In genomic region chr15:70272565-70273355, GRCh38 we compare ENCODE assay signal across 20 cellular contexts.
DNase-seq lines count a peak whose midpoint lies in the region; ATAC-seq and TF ChIP-seq lines count a peak whose summit lies in the region.
"Had no signal": no experiment of that assay in that cellular context is flagged by ENCODE, and none has a peak within 500 bp of the region (broad histone marks: within the 10 kb centered on the region; RNA-seq: fewer than 3 reads in every experiment).

No MANE protein-coding gene starts in this region.

- no peak overlapping the region for H2BK12ac ChIP-seq in mesenchymal stem cell (ENCODE audit: low read length in 2 of 2)

- H4K8ac ChIP-seq in mesenchymal stem cell (ENCODE audit: low read length) = no peak overlapping the region

- TF ChIP-seq CTCF in GM23338 (conservative IDR thresholded peaks at IDR 0.05; ENCODE audit: low read depth in 2 of 2) (no peak), spleen (IDR thresholded peaks at IDR 0.05 in 8 of 11, conservative IDR thresholded peaks at IDR 0.05 in 3 of 11) (no peak)

- no peak for ATAC-seq in GM23338

- H3K9me3 Mint-ChIP-seq in GM23338 = no peaks in the 10 kb centered on the region; the same call in 2 of the 3 replicates
- H3K9me3 Mint-ChIP-seq: HFFc6 had no signal

- 88% methylated on average over 10 of the region's 10 CpGs for WGBS in mesenchymal stem cell
- 93 to 97% (median 94%) methylated on average over 10 of the region's 10 CpGs for WGBS in spleen, 5 donors

- H3K36me3 ChIP-seq in GM23338 (ENCODE audit: insufficient read depth) (no peaks in the 10 kb centered on the region), mesenchymal stem cell (ENCODE audit: control insufficient read depth in 1 of 2, insufficient read depth in 2 of 2, low read depth in 1 of 2, low read length in 2 of 2) (no peaks in the 10 kb centered on the region), spleen (no peaks in the 10 kb centered on the region), Karpas-422 (ENCODE audit: insufficient read depth, low read length) (no peaks in the 10 kb centered on the region)
- H3K36me3 ChIP-seq: Peyer's patch had no signal

- no peak overlapping the region for H2BK120ac ChIP-seq in mesenchymal stem cell (ENCODE audit: low read depth, low read length)

- TF ChIP-seq POLR2A in spleen (IDR thresholded peaks at IDR 0.05) = no peak

- H3K27me3 Mint-ChIP-seq in GM23338 (ENCODE audit: insufficient read depth, low read depth, poor library complexity) = peaks cover 8% of the 10 kb centered on the region

- peaks cover 13% of the 10 kb centered on the region for H3K4me1 Mint-ChIP-seq in GM23338

- H3K79me2 ChIP-seq in GM23338 (replicated peaks; ENCODE audit: insufficient read depth) (no peaks in the 10 kb centered on the region), Karpas-422 (ENCODE audit: low read length) (no peaks in the 10 kb centered on the region)

- H3K18ac ChIP-seq in mesenchymal stem cell (ENCODE audit: low read depth in 1 of 2, low read length in 2 of 2) = no peak overlapping the region

- no peak overlapping the region for H2BK5ac ChIP-seq in mesenchymal stem cell (ENCODE audit: low read depth, low read length, poor library complexity, severe bottlenecking)

- no peak overlapping the region for H3K4me3 Mint-ChIP-seq in GM23338
- H3K4me3 Mint-ChIP-seq: HFFc6 had no signal

- H3K4me2 ChIP-seq in GM23338 (no peak overlapping the region), mesenchymal stem cell (ENCODE audit: low read length, poor library complexity, severe bottlenecking) (no peak overlapping the region), Karpas-422 (ENCODE audit: low read depth, low read length, poor library complexity, severe bottlenecking) (no peak overlapping the region)

- no peak overlapping the region for H3K4me3 ChIP-seq in GM23338
- H3K4me3 ChIP-seq in mesenchymal stem cell (ENCODE audit: insufficient read depth in 1 of 2, low read depth in 1 of 2, low read length in 2 of 2) = no peak overlapping the region
- H3K4me3 ChIP-seq in spleen = no peak overlapping the region
- H3K4me3 ChIP-seq in Karpas-422 (ENCODE audit: low read length) = no peak overlapping the region
- H3K4me3 ChIP-seq: Peyer's patch had no signal

- no peaks in the 10 kb centered on the region; the same call in 1 of the 2 replicates for H3K9me2 ChIP-seq in GM23338 (ENCODE audit: insufficient read depth)
- no peaks in the 10 kb centered on the region for H3K9me2 ChIP-seq in Karpas-422 (replicated peaks; ENCODE audit: insufficient read depth, low read length)

- intact Hi-C loops in spleen (cut with DNase I; ENCODE audit: low total_unique reads) = no loop called here

- H3K27ac ChIP-seq in GM23338 (ENCODE audit: low read depth) = no peak overlapping the region
- no peak overlapping the region for H3K27ac ChIP-seq in mesenchymal stem cell (ENCODE audit: low read length, poor library complexity, severe bottlenecking)
- H3K27ac ChIP-seq in spleen = no peak overlapping the region
- H3K27ac ChIP-seq in Karpas-422 (ENCODE audit: low read length) = no peak overlapping the region
- H3K27ac ChIP-seq: 22Rv1, Peyer's patch had no signal

- H4K20me1 ChIP-seq in GM23338 (replicated peaks; ENCODE audit: insufficient read depth) (no peaks in the 10 kb centered on the region), Karpas-422 (ENCODE audit: insufficient read depth, low read depth, low read length) (no peaks in the 10 kb centered on the region)

- H3K4ac ChIP-seq in mesenchymal stem cell (ENCODE audit: low read depth in 1 of 2, low read length in 2 of 2) = no peak overlapping the region

- no peak overlapping the region for H4K91ac ChIP-seq in mesenchymal stem cell (ENCODE audit: low read length)

- H3K9me3 ChIP-seq in mesenchymal stem cell (ENCODE audit: control insufficient read depth, low read length) (no peaks in the 10 kb centered on the region), spleen (no peaks in the 10 kb centered on the region), Karpas-422 (ENCODE audit: low read length) (no peaks in the 10 kb centered on the region)
- H3K9me3 ChIP-seq: Peyer's patch had no signal

- H3F3A ChIP-seq in GM23338 (replicated peaks; ENCODE audit: low read depth) = no peaks in the 10 kb centered on the region

- H2AFZ ChIP-seq in GM23338 (peak overlapping the region; percentile 66; the same call in 1 of the 2 replicates), mesenchymal stem cell (ENCODE audit: low read depth, low read length) (no peak overlapping the region), Karpas-422 (ENCODE audit: low read length) (no peak overlapping the region)

- H3K79me1 ChIP-seq in mesenchymal stem cell (replicated peaks; ENCODE audit: low read length, poor library complexity, severe bottlenecking) = no peaks in the 10 kb centered on the region

- no peak overlapping the region for H3K9ac ChIP-seq in mesenchymal stem cell (ENCODE audit: low read length)
- no peak overlapping the region for H3K9ac ChIP-seq in Karpas-422 (ENCODE audit: low read length)

- no peak overlapping the region for H2AK5ac ChIP-seq in mesenchymal stem cell (ENCODE audit: low read length, severe bottlenecking)

- H3K23ac ChIP-seq in mesenchymal stem cell (ENCODE audit: low read length in 2 of 2) = no peak overlapping the region

- H2BK15ac ChIP-seq in mesenchymal stem cell (ENCODE audit: low read depth, poor library complexity, severe bottlenecking) = peak overlapping the region; percentile 77

- no peaks in the 10 kb centered on the region for H3K4me1 ChIP-seq in GM23338 (ENCODE audit: insufficient read depth)
- H3K4me1 ChIP-seq in mesenchymal stem cell (ENCODE audit: control insufficient read depth, insufficient read depth, low read depth, low read length) = peaks cover 30% of the 10 kb centered on the region
- peaks cover 17 to 42% (median 36%) of the 10 kb centered on the region in 6 donors for H3K4me1 ChIP-seq in spleen
- peaks cover 71% of the 10 kb centered on the region for H3K4me1 ChIP-seq in Karpas-422 (ENCODE audit: low read length)

- no peaks in the 10 kb centered on the region for H3K27me3 ChIP-seq in GM23338 (ENCODE audit: insufficient read depth)
- H3K27me3 ChIP-seq in mesenchymal stem cell (ENCODE audit: control insufficient read depth in 1 of 2, insufficient read depth in 1 of 2, low read length in 2 of 2) = peaks cover 7 to 24% of the 10 kb centered on the region in 2 experiments
- peaks cover 0 to 62% (median 3%) of the 10 kb centered on the region in 7 donors for H3K27me3 ChIP-seq in spleen (replicated peaks in 1 of 7)
- no peaks in the 10 kb centered on the region for H3K27me3 ChIP-seq in Karpas-422 (ENCODE audit: low read length)
- H3K27me3 ChIP-seq: Peyer's patch had no signal

- peak; percentile 40 for DNase-seq in DMS53 (lab: John Stamatoyannopoulos, UW)
- DNase-seq in DMS53 treated with DMSO at 0.1 percent for 48 hours (lab: John Stamatoyannopoulos, UW; ENCODE audit: unreplicated experiment) = no peak
- DNase-seq in GM23338 (ENCODE audit: low spot score) = no peak
- DNase-seq in mesenchymal stem cell = no peak
- DNase-seq in spleen = peak; percentile 40
- no peak for DNase-seq in Karpas-422
- DNase-seq in SHP77 (lab: John Stamatoyannopoulos, UW) = no peak
- DNase-seq in HT-29 (ENCODE audit: low spot score) = no peak
- DNase-seq: C1 segment of cervical spinal cord, DMS153, HFFc6, MM.1S, NCI-H187 treated with DMSO at 0.1 percent for 48 hours, NCI-H2171, NCI-H446 treated with DMSO at 0.1 percent for 48 hours, NCI-H748 treated with DMSO at 0.1 percent for 48 hours, Right ventricle myocardium superior, SW 1271 had no signal

- no peaks in the 10 kb centered on the region for H3K36me3 Mint-ChIP-seq in GM23338 (ENCODE audit: low read depth)

- H3K27ac Mint-ChIP-seq in GM23338 = no peak overlapping the region
- H3K27ac Mint-ChIP-seq: HFFc6 had no signal

- no peak overlapping the region for H3K14ac ChIP-seq in mesenchymal stem cell (ENCODE audit: low read length in 2 of 2)

TF ChIP-seq in GM23338, 12 proteins besides CTCF, POLR2A, EP300 and RAD21 (continues in another document):
- TF ChIP-seq EZH2phosphoT487 (IDR thresholded peaks at IDR 0.05; ENCODE audit: unreplicated experiment) = no peak
- TF ChIP-seq POLR2AphosphoS5 (IDR thresholded peaks at IDR 0.05; ENCODE audit: low read depth) = no peak
- no peak for TF ChIP-seq CREB1 (CRISPR knock-in tag; IDR thresholded peaks at IDR 0.05; ENCODE audit: low read depth)
- no peak for TF ChIP-seq STAT1 (IDR thresholded peaks at IDR 0.05; ENCODE audit: unreplicated experiment)
- TF ChIP-seq, protein P1, sequence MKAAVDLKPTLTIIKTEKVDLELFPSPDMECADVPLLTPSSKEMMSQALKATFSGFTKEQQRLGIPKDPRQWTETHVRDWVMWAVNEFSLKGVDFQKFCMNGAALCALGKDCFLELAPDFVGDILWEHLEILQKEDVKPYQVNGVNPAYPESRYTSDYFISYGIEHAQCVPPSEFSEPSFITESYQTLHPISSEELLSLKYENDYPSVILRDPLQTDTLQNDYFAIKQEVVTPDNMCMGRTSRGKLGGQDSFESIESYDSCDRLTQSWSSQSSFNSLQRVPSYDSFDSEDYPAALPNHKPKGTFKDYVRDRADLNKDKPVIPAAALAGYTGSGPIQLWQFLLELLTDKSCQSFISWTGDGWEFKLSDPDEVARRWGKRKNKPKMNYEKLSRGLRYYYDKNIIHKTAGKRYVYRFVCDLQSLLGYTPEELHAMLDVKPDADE (IDR thresholded peaks at IDR 0.05) = no peak
- TF ChIP-seq EZH2 (IDR thresholded peaks at IDR 0.05; ENCODE audit: low read depth, unreplicated experiment) = no peak

Comparison
In these comparisons a context has a peak if more than half of its experiments do, and no peak if none do; other contexts are left out.
1. DNase-seq: peak in DMS53 (single experiment) and spleen (single experiment); none in DMS53 treated with DMSO at 0.1 percent for 48 hours (single experiment), GM23338 (single experiment), mesenchymal stem cell (single experiment), Karpas-422 (single experiment), SHP77 (0 of 2) and HT-29 (single experiment).